Comparison of ENCODE assay signal across 12 cellular contexts in the genomic region with DNA sequence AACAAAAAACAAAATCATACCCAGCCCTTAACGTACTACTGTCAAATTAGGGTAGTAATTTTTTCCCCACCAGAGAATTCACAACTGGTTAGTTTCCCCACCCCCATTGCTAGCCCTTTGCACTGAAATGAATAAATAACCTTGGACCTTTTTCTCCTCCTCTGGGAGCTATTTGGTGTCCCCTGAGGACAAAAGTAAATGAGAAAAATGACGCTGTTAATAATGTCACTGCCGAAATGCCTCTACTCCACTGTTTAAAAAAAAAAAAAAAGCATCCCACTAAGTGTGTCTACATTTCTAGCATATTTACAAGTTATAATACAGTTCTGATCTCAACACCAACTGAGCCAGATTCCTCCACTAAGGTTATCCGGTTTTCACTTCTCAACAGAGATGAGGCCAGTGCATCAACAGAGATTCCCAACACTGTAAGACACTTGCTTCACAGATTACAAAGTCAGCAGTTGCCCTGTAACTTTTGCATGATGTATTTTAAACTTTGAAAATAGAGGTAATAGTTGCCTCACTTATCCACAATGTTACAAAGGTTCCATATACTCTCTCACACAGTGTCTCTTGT.
DNase-seq lines count a peak whose midpoint lies in the region; ATAC-seq and TF ChIP-seq lines count a peak whose summit lies in the region.
"Had no signal": no experiment of that assay in that cellular context is flagged by ENCODE, and none has a peak within 500 bp of the region (broad histone marks: within the 10 kb centered on the region; RNA-seq: fewer than 3 reads in every experiment).

No MANE protein-coding gene starts in this region.

- H3K9me3 ChIP-seq in parathyroid adenoma (ENCODE audit: control insufficient read depth, low read length) = no peaks in the 10 kb centered on the region
- H3K9me3 ChIP-seq in effector memory CD4-positive, alpha-beta T cell (ENCODE audit: control insufficient read depth, low read length) = no peaks in the 10 kb centered on the region

- peak overlapping the region; percentile 96 for H3K27ac ChIP-seq in 22Rv1
- no peak overlapping the region for H3K27ac ChIP-seq in KMS-11
- H3K27ac ChIP-seq in coronary artery = peak overlapping the region; percentile 98 to 100
- peak overlapping the region; percentile 15 for H3K27ac ChIP-seq in parathyroid adenoma
- no peak overlapping the region for H3K27ac ChIP-seq in effector memory CD4-positive, alpha-beta T cell (ENCODE audit: insufficient read depth, low read length, poor library complexity, severe bottlenecking)

- H3K4me3 ChIP-seq in KMS-11 (IDR thresholded peaks at IDR 0.05; ENCODE audit: insufficient read depth, low read depth, low read length) (no peak overlapping the region), coronary artery (peak overlapping the region; percentile 95), parathyroid adenoma (ENCODE audit: low read depth, low read length) (no peak overlapping the region)
- H3K4me3 ChIP-seq in effector memory CD4-positive, alpha-beta T cell (ENCODE audit: insufficient read depth, low read depth, low read length, poor library complexity, severe bottlenecking) = no peak overlapping the region

- H2AFZ ChIP-seq in KMS-11 (ENCODE audit: low read depth) = no peak overlapping the region
- no peak overlapping the region for H2AFZ ChIP-seq in parathyroid adenoma

- H3K36me3 ChIP-seq in KMS-11 (ENCODE audit: insufficient read depth) (no peaks in the 10 kb centered on the region), parathyroid adenoma (ENCODE audit: control insufficient read depth, insufficient read depth, low read length) (no peaks in the 10 kb centered on the region)
- H3K36me3 ChIP-seq in effector memory CD4-positive, alpha-beta T cell (ENCODE audit: control insufficient read depth, insufficient read depth, low read length) = no peaks in the 10 kb centered on the region

- ATAC-seq in GM19397 (IDR thresholded peaks at IDR 0.05; ENCODE audit: unreplicated experiment) = no peak
- ATAC-seq in HG02884 (IDR thresholded peaks at IDR 0.05; ENCODE audit: unreplicated experiment) = no peak
- ATAC-seq: esophagus mucosa had no signal

- no peak for TF ChIP-seq CTCF in 22Rv1 (IDR thresholded peaks at IDR 0.05)
- no peak for TF ChIP-seq CTCF in KMS-11 (conservative IDR thresholded peaks at IDR 0.05; ENCODE audit: low read depth, low read length)
- no peak for TF ChIP-seq CTCF in coronary artery (IDR thresholded peaks at IDR 0.05)
- no peak for TF ChIP-seq CTCF in parathyroid adenoma (IDR thresholded peaks at IDR 0.05)

- H3K27me3 ChIP-seq in KMS-11 (ENCODE audit: insufficient read depth, low read depth) = peaks cover 52% of the 10 kb centered on the region
- no peaks in the 10 kb centered on the region for H3K27me3 ChIP-seq in parathyroid adenoma (ENCODE audit: control insufficient read depth, insufficient read depth, low read length)
- peaks cover 11% of the 10 kb centered on the region for H3K27me3 ChIP-seq in effector memory CD4-positive, alpha-beta T cell (replicated peaks; ENCODE audit: control insufficient read depth, insufficient read depth, low read length, poor library complexity, severe bottlenecking)

- no peak for DNase-seq in coronary artery (ENCODE audit: low spot score)
- no peak for DNase-seq in effector memory CD4-positive, alpha-beta T cell
- DNase-seq in HK-2 (ENCODE audit: unreplicated experiment) = no peak
- DNase-seq: anterior cingulate cortex, C1 segment of cervical spinal cord, MV-4-11 had no signal

- no peaks in the 10 kb centered on the region for H4K20me1 ChIP-seq in KMS-11 (ENCODE audit: insufficient read depth)

- H3K4me1 ChIP-seq in KMS-11 (ENCODE audit: low read depth, poor library complexity, severe bottlenecking) (peaks cover 45% of the 10 kb centered on the region), parathyroid adenoma (no peaks in the 10 kb centered on the region)
- peaks cover 25% of the 10 kb centered on the region for H3K4me1 ChIP-seq in effector memory CD4-positive, alpha-beta T cell (ENCODE audit: control insufficient read depth, insufficient read depth, low read length, poor library complexity, severe bottlenecking)

- H3K9ac ChIP-seq in KMS-11 (no peak overlapping the region), parathyroid adenoma (no peak overlapping the region)

- H3K4me2 ChIP-seq in KMS-11 = 0 out of 2 replicates have a peak overlapping the region, but pooled peaks have one; percentile 55
- H3K4me2 ChIP-seq in parathyroid adenoma (ENCODE audit: low read length) = no peak overlapping the region

- H3K79me2 ChIP-seq in KMS-11 (ENCODE audit: insufficient read depth, low read depth) = no peaks in the 10 kb centered on the region
- no peaks in the 10 kb centered on the region for H3K79me2 ChIP-seq in parathyroid adenoma

Comparison
In these comparisons a context has a peak if more than half of its experiments do, and no peak if none do; other contexts are left out.
1. H3K27ac ChIP-seq: peak in 22Rv1 (single experiment), coronary artery (2 of 2) and parathyroid adenoma (single experiment); none in KMS-11 (single experiment) and effector memory CD4-positive, alpha-beta T cell (single experiment).